Comparison of ENCODE assay signal across 20 cellular contexts in the genomic region with DNA sequence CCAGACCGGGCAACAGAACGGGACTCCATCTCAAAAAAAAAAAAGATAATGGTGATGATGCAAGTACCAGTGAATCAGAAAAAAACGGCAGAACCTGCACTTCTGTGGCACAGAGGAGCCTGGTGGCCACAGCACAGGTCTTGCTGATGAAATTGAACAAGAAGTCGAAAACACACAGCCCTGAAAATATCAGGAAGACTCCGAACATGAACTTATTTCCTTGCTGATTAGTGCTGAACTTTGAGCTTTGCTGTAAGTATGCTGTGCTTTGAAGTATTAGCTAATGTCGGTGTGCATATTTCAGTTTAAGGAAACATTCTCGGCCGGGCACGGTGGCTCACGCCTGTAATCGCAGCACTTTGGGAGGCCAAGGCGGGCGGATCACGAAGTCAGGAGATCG. TPM values are rescaled to one million over a fixed set of nuclear protein-coding genes. Genes with fewer than 3 reads are reported as not detected.
DNase-seq lines count a peak whose midpoint lies in the region; ATAC-seq and TF ChIP-seq lines count a peak whose summit lies in the region.
"Had no signal": no experiment of that assay in that cellular context is flagged by ENCODE, and none has a peak within 500 bp of the region (broad histone marks: within the 10 kb centered on the region; RNA-seq: fewer than 3 reads in every experiment).

No MANE protein-coding gene starts in this region.

- H3K36me3 ChIP-seq in Peyer's patch (peaks cover 0 to 28% (median 0%) of the 10 kb centered on the region in 3 donors), colonic mucosa (no peaks in the 10 kb centered on the region), mucosa of descending colon (ENCODE audit: low read depth) (no peaks in the 10 kb centered on the region)

- TF ChIP-seq CTCF in Peyer's patch (IDR thresholded peaks at IDR 0.05) (no peak), colonic mucosa (IDR thresholded peaks at IDR 0.05) (no peak), mucosa of descending colon (IDR thresholded peaks at IDR 0.05) (no peak)

- intact Hi-C loops in colonic mucosa (cut with DNase I) = no loop called here
- intact Hi-C loops in mucosa of descending colon (cut with DNase I, micrococcal nuclease) = no loop called here

- H3K27me3 ChIP-seq in Peyer's patch (no peaks in the 10 kb centered on the region), colonic mucosa (no peaks in the 10 kb centered on the region)

- H3K9ac ChIP-seq in colonic mucosa (ENCODE audit: low read depth in 2 of 2, low read length in 2 of 2) = peak overlapping the region in 1 of 2 donors; percentile 61
- H3K9ac ChIP-seq: SK-N-SH had no signal

- peak overlapping the region in 3 of 4 donors; percentile 49 to 94 (median 91) for H3K27ac ChIP-seq in Peyer's patch
- H3K27ac ChIP-seq in colonic mucosa = peak overlapping the region; percentile 80
- H3K27ac ChIP-seq: C4-2B had no signal

- ATAC-seq in mucosa of descending colon = peak; percentile 29
- ATAC-seq in HG02763 (IDR thresholded peaks at IDR 0.05; ENCODE audit: unreplicated experiment) = no peak
- ATAC-seq: CD8-positive, alpha-beta T cell had no signal

- no peak for TF ChIP-seq POLR2A in Peyer's patch (IDR thresholded peaks at IDR 0.05)

- DNase-seq in Peyer's patch = no peak
- no peak for DNase-seq in colonic mucosa
- DNase-seq in mucosa of descending colon = no peak
- DNase-seq in HCEC 1CT = no peak
- no peak for DNase-seq in stimulated activated CD4-positive, alpha-beta T cell treated with anti-CD3 and anti-CD28 coated beads, Interleukin-4, amount 100 ng/mL, for 24 hours
- no peak for DNase-seq in NCI-H1436 treated with DMSO at 0.1 percent for 48 hours (lab: John Stamatoyannopoulos, UW)
- DNase-seq: CD8-positive, alpha-beta T cell; DMS79 treated with DMSO at 0.1 percent for 48 hours; GF-D8; NCI-H1105 treated with DMSO at 0.1 percent for 48 hours; NCI-H2029; NCI-H446; NCI-H524 treated with DMSO at 0.1 percent for 48 hours; NCI-H774; SK-N-SH; SW 1271 had no signal

- peaks cover 0 to 21% (median 0%) of the 10 kb centered on the region in 4 donors for H3K4me1 ChIP-seq in Peyer's patch
- H3K4me1 ChIP-seq in colonic mucosa = peaks cover 5% of the 10 kb centered on the region
- H3K4me1 ChIP-seq in mucosa of descending colon (ENCODE audit: low read depth) = peaks cover 38% of the 10 kb centered on the region

- H3K4me3 ChIP-seq in Peyer's patch (no peak overlapping the region), colonic mucosa (no peak overlapping the region), mucosa of descending colon (no peak overlapping the region)

- H3K9me3 ChIP-seq in Peyer's patch (no peaks in the 10 kb centered on the region), colonic mucosa (no peaks in the 10 kb centered on the region), mucosa of descending colon (no peaks in the 10 kb centered on the region)
- H3K9me3 ChIP-seq: SK-N-SH had no signal

RNA-seq across cellular contexts. Expression of gene MYO15B, which starts 10.9 kb away (rescaled TPM):
- total RNA-seq in Peyer's patch = 1,000 to 10,000 TPM in 3 of 4 donors, 100 to 1,000 TPM in 1; 552 to 2,671 (median 1,951) TPM
- total RNA-seq in colonic mucosa = 100 to 1,000 TPM; 210 to 462 TPM
- total RNA-seq in mucosa of descending colon = 1,000 to 10,000 TPM in 1 of 3 donors, 100 to 1,000 TPM in 2; 591 to 1,071 (median 660) TPM

RNA-seq across cellular contexts. Expression of gene LLGL2, which starts 51.2 kb away (rescaled TPM):
- 100 to 1,000 TPM; 221 to 563 (median 300) TPM for total RNA-seq in Peyer's patch
- total RNA-seq in colonic mucosa = 100 to 1,000 TPM; 401 to 497 TPM
- 100 to 1,000 TPM; 269 to 590 (median 405) TPM for total RNA-seq in mucosa of descending colon

RNA-seq across cellular contexts. Expression of gene SMIM5, which starts 56.6 kb away (rescaled TPM):
- total RNA-seq in Peyer's patch = 100 to 1,000 TPM in 1 of 4 donors, 10 to 100 TPM in 2, not detected in 1; 68.8 to 161 (median 97.1) TPM
- total RNA-seq in colonic mucosa = 10 to 100 TPM in 1 of 2 donors, 1 to 10 TPM in 1; 5.1 to 39.9 TPM
- 10 to 100 TPM; 20.7 to 41.6 (median 27.5) TPM for total RNA-seq in mucosa of descending colon
- total RNA-seq: A673, H4 had no signal
